ENCODE assay signal across 14 cellular contexts in the genomic region with DNA sequence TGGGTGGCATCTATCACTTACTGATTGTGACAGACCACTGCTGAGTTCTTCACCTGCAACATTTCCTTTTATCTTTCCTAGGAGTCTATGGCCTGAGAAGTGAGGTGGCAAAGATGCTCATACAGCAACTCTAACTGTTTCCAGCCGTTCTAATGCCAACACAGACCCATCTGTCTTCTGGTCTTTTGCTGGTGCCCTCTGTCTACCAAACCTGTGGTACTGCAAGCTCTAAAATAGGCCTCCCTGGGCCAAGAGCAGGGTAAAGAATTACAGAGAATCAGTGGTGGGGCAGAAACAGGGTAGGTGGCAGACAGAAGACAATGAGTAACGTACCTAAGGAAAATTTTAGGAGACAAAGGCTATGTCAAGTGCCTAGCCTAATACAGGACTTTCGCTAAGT.
DNase-seq lines count a peak whose midpoint lies in the region; ATAC-seq, FAIRE-seq and TF ChIP-seq lines count a peak whose summit lies in the region.
"Had no signal": no experiment of that assay in that cellular context is flagged by ENCODE, and none has a peak within 500 bp of the region (broad histone marks: within the 10 kb centered on the region; RNA-seq: fewer than 3 reads in every experiment).

No MANE protein-coding gene starts in this region.

- POLR2A ChIA-PET in MCF 10A (lab: Yijun Ruan, JAX) = interaction anchor here (2.1 kb wide), 1 partner anchor 611 kb away, joined by 13 read pairs; a partner anchor contains a TSS

- no peak overlapping the region for H3K4me3 ChIP-seq in breast epithelium
- H3K4me3 ChIP-seq: K562, SJCRH30, skin epidermis had no signal

- no peak overlapping the region for H3K4me3 Mint-ChIP-seq in MCF 10A (ENCODE audit: unreplicated experiment)
- H3K4me3 Mint-ChIP-seq in activated T-helper 1 cell treated with anti-CD3 and anti-CD28 coated beads, Interleukin-12 subunit alpha, Interleukin-12 subunit beta, Interleukin-2, Interleukin-4 antibody, amounts not matched to agents 30 ng/mL and 10 ng/mL and 1 ng/mL, durations not matched to agents 14 hours and 24 hours and 36 hours = no peak overlapping the region
- H3K4me3 Mint-ChIP-seq: activated naive CD8-positive, alpha-beta T cell treated with anti-CD3 and anti-CD28 coated beads, Interleukin-2, amount 10 ng/mL, durations not matched to agents 7 days and 5 days; natural killer cell had no signal

- no peaks in the 10 kb centered on the region for H3K27me3 Mint-ChIP-seq in MCF 10A (ENCODE audit: insufficient read depth, unreplicated experiment)
- H3K27me3 Mint-ChIP-seq in activated T-helper 1 cell treated with anti-CD3 and anti-CD28 coated beads, Interleukin-12 subunit alpha, Interleukin-12 subunit beta, Interleukin-2, Interleukin-4 antibody, amounts not matched to agents 30 ng/mL and 10 ng/mL and 1 ng/mL, durations not matched to agents 14 hours and 24 hours and 36 hours (ENCODE audit: insufficient read depth) = no peaks in the 10 kb centered on the region
- H3K27me3 Mint-ChIP-seq: activated naive CD8-positive, alpha-beta T cell treated with anti-CD3 and anti-CD28 coated beads, Interleukin-2, amount 10 ng/mL, durations not matched to agents 7 days and 5 days had no signal

- no peak for TF ChIP-seq POLR2A in breast epithelium (IDR thresholded peaks at IDR 0.05)
- TF ChIP-seq POLR2A in GM12891 (IDR thresholded peaks at IDR 0.05; ENCODE audit: low read depth, low read length) = no peak

- DNase-seq in MCF 10A (ENCODE audit: unreplicated experiment) = peak; percentile 14
- no peak for DNase-seq in breast epithelium (ENCODE audit: low spot score in 2 of 2)
- DNase-seq in SK-MEL-5 (ENCODE audit: low read depth, low spot score) = peak; percentile 62
- no peak for DNase-seq in foreskin keratinocyte
- DNase-seq in germinal center (ENCODE audit: low spot score) = no peak
- DNase-seq in GM12891 (ENCODE audit: insufficient read length, low spot score) = no peak
- no peak for DNase-seq in activated T-helper 1 cell treated with anti-CD3 and anti-CD28 coated beads, Interleukin-12 subunit alpha, Interleukin-12 subunit beta, Interleukin-2, Interleukin-4 antibody, amounts not matched to agents 30 ng/mL and 10 ng/mL and 1 ng/mL, durations not matched to agents 14 hours and 24 hours and 36 hours (ENCODE audit: low spot score)
- DNase-seq: activated CD4-positive, alpha-beta T cell treated with anti-CD3 and anti-CD28 coated beads, Interleukin-2, amount 50 U/mL, for 4 hours; activated naive CD8-positive, alpha-beta T cell treated with anti-CD3 and anti-CD28 coated beads, Interleukin-2, amount 10 ng/mL, durations not matched to agents 7 days and 5 days; natural killer cell had no signal

- in situ Hi-C loops in SK-MEL-5 (cut with HindIII; ENCODE audit: low pct_unique_long_range_greater_than_20kb, low sequenced_read_pairs) = no loop called here

- H3K27ac Mint-ChIP-seq in MCF 10A (ENCODE audit: low read depth, unreplicated experiment) = no peak overlapping the region
- H3K27ac Mint-ChIP-seq in activated T-helper 1 cell treated with anti-CD3 and anti-CD28 coated beads, Interleukin-12 subunit alpha, Interleukin-12 subunit beta, Interleukin-2, Interleukin-4 antibody, amounts not matched to agents 30 ng/mL and 10 ng/mL and 1 ng/mL, durations not matched to agents 14 hours and 24 hours and 36 hours = no peak overlapping the region
- H3K27ac Mint-ChIP-seq: activated naive CD8-positive, alpha-beta T cell treated with anti-CD3 and anti-CD28 coated beads, Interleukin-2, amount 10 ng/mL, durations not matched to agents 7 days and 5 days; natural killer cell had no signal

- BruUV-seq in MCF 10A (replicated peaks; lab: Mats Ljungman, UMichigan) = no TSS peak

- no peak for FAIRE-seq in GM12891 (lab: Jason Lieb, UNC)
- FAIRE-seq: K562 had no signal

- H3K36me3 ChIP-seq in breast epithelium = no peaks in the 10 kb centered on the region
- H3K36me3 ChIP-seq: SJCRH30 had no signal

- H3K9me3 Mint-ChIP-seq in MCF 10A (ENCODE audit: unreplicated experiment) = no peaks in the 10 kb centered on the region
- H3K9me3 Mint-ChIP-seq in activated T-helper 1 cell treated with anti-CD3 and anti-CD28 coated beads, Interleukin-12 subunit alpha, Interleukin-12 subunit beta, Interleukin-2, Interleukin-4 antibody, amounts not matched to agents 30 ng/mL and 10 ng/mL and 1 ng/mL, durations not matched to agents 14 hours and 24 hours and 36 hours = peaks cover 8% of the 10 kb centered on the region
- H3K9me3 Mint-ChIP-seq: activated naive CD8-positive, alpha-beta T cell treated with anti-CD3 and anti-CD28 coated beads, Interleukin-2, amount 10 ng/mL, durations not matched to agents 7 days and 5 days had no signal

- H3K4me1 Mint-ChIP-seq in MCF 10A (ENCODE audit: insufficient read depth, unreplicated experiment) = peaks cover 14% of the 10 kb centered on the region
- H3K4me1 Mint-ChIP-seq in activated T-helper 1 cell treated with anti-CD3 and anti-CD28 coated beads, Interleukin-12 subunit alpha, Interleukin-12 subunit beta, Interleukin-2, Interleukin-4 antibody, amounts not matched to agents 30 ng/mL and 10 ng/mL and 1 ng/mL, durations not matched to agents 14 hours and 24 hours and 36 hours (ENCODE audit: low read depth) = no peaks in the 10 kb centered on the region
- H3K4me1 Mint-ChIP-seq: activated naive CD8-positive, alpha-beta T cell treated with anti-CD3 and anti-CD28 coated beads, Interleukin-2, amount 10 ng/mL, durations not matched to agents 7 days and 5 days; natural killer cell had no signal

- H3K4me1 ChIP-seq in breast epithelium = no peaks in the 10 kb centered on the region
- peaks cover 11% of the 10 kb centered on the region for H3K4me1 ChIP-seq in foreskin keratinocyte

- TF ChIP-seq CTCF in MCF 10A (IDR thresholded peaks at IDR 0.05; ENCODE audit: unreplicated experiment) = peak; percentile 24
- TF ChIP-seq CTCF in breast epithelium (IDR thresholded peaks at IDR 0.05) = no peak
- peak; percentile 45 for TF ChIP-seq CTCF in foreskin keratinocyte (conservative IDR thresholded peaks at IDR 0.05)

- H3K27me3 ChIP-seq in breast epithelium (no peaks in the 10 kb centered on the region), foreskin keratinocyte (no peaks in the 10 kb centered on the region)
- H3K27me3 ChIP-seq: SJCRH30 had no signal

- ATAC-seq in foreskin keratinocyte (no peak), GM18511 (IDR thresholded peaks at IDR 0.05; ENCODE audit: unreplicated experiment) (no peak)
- ATAC-seq: K562, natural killer cell had no signal

- intact Hi-C loops in MCF 10A (cut with micrococcal nuclease) = no loop called here
- intact Hi-C loops in breast epithelium (cut with DNase I; ENCODE audit: low total_unique reads) = no loop called here
- intact Hi-C loops in activated T-helper 1 cell treated with anti-CD3 and anti-CD28 coated beads, Interleukin-12 subunit alpha, Interleukin-12 subunit beta, Interleukin-2, Interleukin-4 antibody, amounts not matched to agents 30 ng/mL and 10 ng/mL and 1 ng/mL, durations not matched to agents 14 hours and 24 hours and 36 hours (cut with micrococcal nuclease) = no loop called here

- CTCF ChIA-PET in MCF 10A (lab: Yijun Ruan, JAX) = interaction anchor here (0.6 to 1.5 kb wide), 5 partner anchors 30 to 413 kb away, joined by 3 to 4 read pairs (median 3); no protein-coding TSS in a partner anchor

- no peaks in the 10 kb centered on the region for H3K9me3 ChIP-seq in breast epithelium
- H3K9me3 ChIP-seq: SJCRH30 had no signal

- H3K36me3 Mint-ChIP-seq in MCF 10A (ENCODE audit: insufficient read depth, unreplicated experiment) = no peaks in the 10 kb centered on the region
- no peaks in the 10 kb centered on the region for H3K36me3 Mint-ChIP-seq in activated T-helper 1 cell treated with anti-CD3 and anti-CD28 coated beads, Interleukin-12 subunit alpha, Interleukin-12 subunit beta, Interleukin-2, Interleukin-4 antibody, amounts not matched to agents 30 ng/mL and 10 ng/mL and 1 ng/mL, durations not matched to agents 14 hours and 24 hours and 36 hours (ENCODE audit: low read depth)
- H3K36me3 Mint-ChIP-seq: activated naive CD8-positive, alpha-beta T cell treated with anti-CD3 and anti-CD28 coated beads, Interleukin-2, amount 10 ng/mL, durations not matched to agents 7 days and 5 days; natural killer cell had no signal

- H3K27ac ChIP-seq in breast epithelium (no peak overlapping the region), foreskin keratinocyte (no peak overlapping the region)
- H3K27ac ChIP-seq: SJCRH30, skin epidermis had no signal

TF ChIP-seq in GM12891, 5 proteins besides CTCF, POLR2A, EP300 and RAD21:
- no peak for TF ChIP-seq POU2F2 (IDR thresholded peaks at IDR 0.05; ENCODE audit: low read depth, low read length)
- no peak for TF ChIP-seq TAF1 (IDR thresholded peaks at IDR 0.05; ENCODE audit: low read depth, low read length)
- TF ChIP-seq SPI1 (IDR thresholded peaks at IDR 0.05; ENCODE audit: low read depth, low read length) = no peak
- no peak for TF ChIP-seq PAX5 (IDR thresholded peaks at IDR 0.05; ENCODE audit: insufficient read depth, low read length, severe bottlenecking)
- no peak for TF ChIP-seq POLR2AphosphoS5 (IDR thresholded peaks at IDR 0.05; ENCODE audit: low read depth, low read length)

Comparison
In these comparisons a context has a peak if more than half of its experiments do, and no peak if none do; other contexts are left out.
1. DNase-seq: peak in MCF 10A (single experiment) and SK-MEL-5 (single experiment); none in breast epithelium (0 of 2), foreskin keratinocyte (0 of 2), germinal center (single experiment), GM12891 (single experiment) and activated T-helper 1 cell treated with anti-CD3 and anti-CD28 coated beads, Interleukin-12 subunit alpha, Interleukin-12 subunit beta, Interleukin-2, Interleukin-4 antibody, amounts not matched to agents 30 ng/mL and 10 ng/mL and 1 ng/mL, durations not matched to agents 14 hours and 24 hours and 36 hours (single experiment).
2. CTCF ChIP-seq: peak in MCF 10A (single experiment) and foreskin keratinocyte (single experiment); none in breast epithelium (0 of 3).